Comparison of ENCODE assay signal across 7 cellular contexts in the genomic region with DNA sequence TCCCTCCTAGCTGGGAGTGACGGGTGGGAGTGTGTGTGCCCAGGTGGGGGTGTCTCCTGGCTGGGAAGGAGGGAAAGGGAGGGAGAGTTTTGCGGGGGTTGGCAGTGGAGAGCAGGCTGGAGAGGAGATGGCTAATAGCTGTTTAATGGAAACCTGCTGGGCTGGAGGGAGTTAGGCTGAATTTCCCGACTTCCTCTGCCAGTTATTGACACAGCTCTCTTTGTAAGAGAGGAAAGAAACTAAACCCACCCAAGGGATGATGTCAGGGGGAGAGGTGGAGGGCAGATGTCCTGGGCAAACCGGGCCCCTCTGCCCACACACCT. TPM values are rescaled to one million over a fixed set of nuclear protein-coding genes. Genes with fewer than 3 reads are reported as not detected.
DNase-seq lines count a peak whose midpoint lies in the region; ATAC-seq and TF ChIP-seq lines count a peak whose summit lies in the region.
"Had no signal": no experiment of that assay in that cellular context is flagged by ENCODE, and none has a peak within 500 bp of the region (broad histone marks: within the 10 kb centered on the region; RNA-seq: fewer than 3 reads in every experiment).

No MANE protein-coding gene starts in this region.

- TF ChIP-seq POLR2A in stomach (IDR thresholded peaks at IDR 0.05): no peak

- intact Hi-C loops in Panc1 (cut with micrococcal nuclease; ENCODE audit: unreplicated experiment): loop anchor here (1.0 kb wide), 1 partner anchor 63 kb away; no protein-coding TSS in a partner anchor
- intact Hi-C loops in stomach (cut with DNase I; ENCODE audit: low total_unique reads): loop anchor here (2.0 kb wide), 1 partner anchor 63 kb away; no protein-coding TSS in a partner anchor

- no peak overlapping the region for H3K4me3 Mint-ChIP-seq in endothelial cell (ENCODE audit: unreplicated experiment)

- H3K36me3 ChIP-seq in Panc1 (ENCODE audit: control insufficient read depth, insufficient read depth, low read length): no peaks in the 10 kb centered on the region
- peaks cover 31 to 52% (median 49%) of the 10 kb centered on the region in 4 donors for H3K36me3 ChIP-seq in stomach

- TSS peak; percentile 83 for BruUV-seq in Panc1 (replicated peaks; lab: Mats Ljungman, UMichigan)

- H3K27ac Mint-ChIP-seq in endothelial cell (ENCODE audit: unreplicated experiment): peak overlapping the region; percentile 36

- peaks cover 12% of the 10 kb centered on the region for H3K27me3 Mint-ChIP-seq in endothelial cell (ENCODE audit: unreplicated experiment)

- H3K36me3 Mint-ChIP-seq in endothelial cell (ENCODE audit: low read depth, unreplicated experiment): peaks cover 9% of the 10 kb centered on the region

- DNase-seq in Panc1 (ENCODE audit: low read depth, low spot score): no peak
- DNase-seq in endothelial cell (ENCODE audit: low spot score): no peak
- no peak for DNase-seq in stomach
- no peak for DNase-seq in hippocampal formation (lab: John Stamatoyannopoulos, UW)
- DNase-seq: effector CD8-positive, alpha-beta T cell had no signal

- in situ Hi-C loops in Panc1 (cut with HindIII; ENCODE audit: low pct_unique_long_range_greater_than_20kb, low sequenced_read_pairs): no loop called here

- H3K4me1 ChIP-seq in Panc1 (ENCODE audit: control insufficient read depth, insufficient read depth, low read length): peaks cover 5% of the 10 kb centered on the region; the same call in 1 of the 2 replicates
- peaks cover 17 to 57% (median 32%) of the 10 kb centered on the region in 4 donors for H3K4me1 ChIP-seq in stomach

- no peak overlapping the region for H3K27ac ChIP-seq in Panc1 (ENCODE audit: low read length)
- H3K27ac ChIP-seq in stomach: peak overlapping the region; percentile 49 to 66 (median 55)

- H3K27me3 ChIP-seq in Panc1 (ENCODE audit: control insufficient read depth, insufficient read depth, low read length) (no peaks in the 10 kb centered on the region), stomach (no peaks in the 10 kb centered on the region)

- no peaks in the 10 kb centered on the region for H3K9me3 Mint-ChIP-seq in endothelial cell (ENCODE audit: unreplicated experiment)

- no peak for TF ChIP-seq EP300 in stomach (IDR thresholded peaks at IDR 0.05)

- POLR2A ChIA-PET in Panc1 (lab: Charles Lee): interaction anchor here (0.6 kb wide), 1 partner anchor 73 kb away, joined by 5 read pairs; no protein-coding TSS in a partner anchor

- CTCF ChIA-PET in Panc1 (lab: Charles Lee): interaction anchor here (0.8 to 2.8 kb wide), 5 partner anchors 9 to 63 kb away, joined by 3 to 49 read pairs (median 4); no protein-coding TSS in a partner anchor

- H3K4me1 Mint-ChIP-seq in endothelial cell (ENCODE audit: unreplicated experiment): peaks cover 26% of the 10 kb centered on the region

- H3K9me3 ChIP-seq in Panc1 (ENCODE audit: control insufficient read depth, insufficient read depth, low read depth, low read length) (no peaks in the 10 kb centered on the region), stomach (no peaks in the 10 kb centered on the region)

- TF ChIP-seq CTCF in Panc1 (IDR thresholded peaks at IDR 0.05) (no peak), endothelial cell (IDR thresholded peaks at IDR 0.05; ENCODE audit: unreplicated experiment) (no peak), stomach (IDR thresholded peaks at IDR 0.05) (no peak)

- no peak overlapping the region for H3K4me3 ChIP-seq in Panc1 (ENCODE audit: low read depth in 2 of 2, low read length in 2 of 2)
- no peak overlapping the region for H3K4me3 ChIP-seq in stomach

- 15 to 31% (median 22%) methylated on average over 4 of the region's 4 CpGs for WGBS in stomach, 5 donors

- no peak for ATAC-seq in Panc1
- no peak for ATAC-seq in GM18502 (IDR thresholded peaks at IDR 0.05; ENCODE audit: poor library complexity, unreplicated experiment)

RNA-seq across cellular contexts. Expression of a gene that starts 10.2 kb away (rescaled TPM):
- total RNA-seq in Panc1 (2021; ENCODE audit: unreplicated experiment) (365 TPM), endothelial cell (ENCODE audit: unreplicated experiment) (330 TPM), stomach (100 to 1,000 TPM in 3 of 5 donors, 10 to 100 TPM in 2; 65.3 to 381 (median 142) TPM)
- 225 TPM for polyA plus RNA-seq in Panc1 (2012; ENCODE audit: insufficient read length)
- polyA plus RNA-seq in stomach: 10 to 100 TPM; 33.5 to 84.2 (median 49.8) TPM

RNA-seq across cellular contexts. Expression of a gene that starts 18.6 kb away (rescaled TPM):
- total RNA-seq in Panc1 (2021; ENCODE audit: unreplicated experiment): 31.5 TPM
- 36.8 TPM for polyA plus RNA-seq in Panc1 (2012; ENCODE audit: insufficient read length)
- total RNA-seq in endothelial cell (ENCODE audit: unreplicated experiment): 272 TPM
- 100 to 1,000 TPM in 3 of 5 donors, 10 to 100 TPM in 2; 58.0 to 161 (median 101) TPM for total RNA-seq in stomach
- 10 to 100 TPM; 26.1 to 66.9 (median 64.4) TPM for polyA plus RNA-seq in stomach

RNA-seq across cellular contexts. Expression of a gene that starts 56.8 kb away (rescaled TPM):
- total RNA-seq in Panc1 (2021; ENCODE audit: unreplicated experiment) (10.1 TPM), endothelial cell (ENCODE audit: unreplicated experiment) (7.5 TPM), stomach (100 to 1,000 TPM in 1 of 5 donors, 10 to 100 TPM in 4; 11.7 to 687 (median 61.0) TPM)
- 7.0 TPM for polyA plus RNA-seq in Panc1 (2012; ENCODE audit: insufficient read length)
- polyA plus RNA-seq in stomach: 100 to 1,000 TPM in 2 of 3 donors, 10 to 100 TPM in 1; 74.6 to 116 (median 112) TPM
- total RNA-seq: T-helper 2 cell treated with Interferon-gamma antibody and Interleukin-4, amounts not matched to agents 100 ng/mL and 5 ng/mL, for 36 hours had no signal

RNA-seq across cellular contexts. Expression of a gene that starts 57.3 kb away (rescaled TPM):
- total RNA-seq in Panc1 (2021; ENCODE audit: unreplicated experiment) (69.9 TPM), endothelial cell (ENCODE audit: unreplicated experiment) (32.5 TPM), stomach (100 to 1,000 TPM in 2 of 5 donors, 10 to 100 TPM in 3; 21.7 to 104 (median 66.5) TPM)
- polyA plus RNA-seq in Panc1 (2012; ENCODE audit: insufficient read length): 67.0 TPM
- polyA plus RNA-seq in stomach: 100 to 1,000 TPM; 113 to 153 (median 115) TPM
